ENCODE assay signal across 8 cellular contexts in the genomic region with DNA sequence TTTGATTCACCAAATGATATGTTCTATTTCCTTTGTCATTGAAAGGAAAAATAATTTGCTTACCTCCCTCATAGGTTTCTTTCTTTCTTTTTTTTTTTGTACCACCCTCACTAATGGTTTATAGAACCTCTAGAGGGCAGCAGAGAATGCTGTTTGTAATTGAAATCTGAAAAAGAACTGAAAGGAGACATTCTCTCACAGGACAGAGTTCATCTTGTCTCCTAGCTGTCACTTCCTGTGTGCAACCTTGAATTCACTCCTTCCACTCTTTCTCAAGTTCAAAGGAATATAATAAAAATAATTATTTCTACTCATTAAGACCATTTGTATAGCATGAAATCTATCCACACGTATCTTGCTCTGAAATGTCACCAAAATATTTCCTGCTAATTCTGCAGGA. TPM values are rescaled to one million over a fixed set of nuclear protein-coding genes. Genes with fewer than 3 reads are reported as not detected.
DNase-seq lines count a peak whose midpoint lies in the region; ATAC-seq and TF ChIP-seq lines count a peak whose summit lies in the region.

No MANE protein-coding gene starts in this region.

- H3K4me1 ChIP-seq in psoas muscle: no peaks in the 10 kb centered on the region

- peaks cover 6% of the 10 kb centered on the region for H3K36me3 Mint-ChIP-seq in Calu3 (ENCODE audit: insufficient read depth, unreplicated experiment)

- intact Hi-C loops in Calu3 (cut with micrococcal nuclease; ENCODE audit: unreplicated experiment): loop anchor here (1.0 kb wide), 1 partner anchor 143 kb away; a partner anchor contains a TSS
- intact Hi-C loops in psoas muscle (cut with DNase I): loop anchor here (5.0 to 10.0 kb wide), 2 partner anchors 135 to 142 kb away; a partner anchor contains a TSS

- H3K27ac ChIP-seq in VCaP (no peak overlapping the region), psoas muscle (no peak overlapping the region)

- DNase-seq in Calu3 (peak; percentile 7), NCI-H2029 treated with DMSO at 0.1 percent for 48 hours (lab: John Stamatoyannopoulos, UW) (peak; percentile 42), globus pallidus (ENCODE audit: low spot score) (peak; percentile 58), psoas muscle (no peak), activated gamma-delta T cell treated with Interleukin-2 at 50 U/mL for 16 hours (no peak)

- TF ChIP-seq CTCF in Calu3 (IDR thresholded peaks at IDR 0.05; ENCODE audit: unreplicated experiment) (peak; percentile 25), VCaP (conservative IDR thresholded peaks at IDR 0.05) (peak; percentile 82), psoas muscle (IDR thresholded peaks at IDR 0.05) (peak; percentile 66)

- no TSS peak for BruUV-seq in Calu3 (replicated peaks; lab: Mats Ljungman, UMichigan)

- H3K4me3 Mint-ChIP-seq in Calu3 (ENCODE audit: low read depth, unreplicated experiment): no peak overlapping the region

- 66 to 79% (median 77%) methylated on average over 1 of the region's 1 CpG for WGBS in psoas muscle, 3 donors

- H3K27me3 ChIP-seq in psoas muscle (ENCODE audit: insufficient read depth in 3 of 3, low read length in 2 of 3): no peaks in the 10 kb centered on the region

- no peaks in the 10 kb centered on the region for H3K27me3 Mint-ChIP-seq in Calu3 (ENCODE audit: unreplicated experiment)

- no peak overlapping the region for H3K4me3 ChIP-seq in psoas muscle

- no peaks in the 10 kb centered on the region for H3K36me3 ChIP-seq in psoas muscle (ENCODE audit: insufficient read depth in 1 of 2, low read depth in 1 of 2)

- H3K4me1 Mint-ChIP-seq in Calu3 (ENCODE audit: low read depth, unreplicated experiment): no peaks in the 10 kb centered on the region

- CTCF ChIA-PET in Calu3 (lab: Charles Lee): interaction anchor here (0.7 to 1.9 kb wide), 2 partner anchors 9 to 143 kb away, joined by 3 to 20 read pairs; a partner anchor contains a TSS

- H3K9me3 Mint-ChIP-seq in Calu3 (ENCODE audit: low read depth, unreplicated experiment): no peaks in the 10 kb centered on the region

- no peak overlapping the region for H3K27ac Mint-ChIP-seq in Calu3 (ENCODE audit: unreplicated experiment)

- H3K9me3 ChIP-seq in psoas muscle: no peaks in the 10 kb centered on the region

- ATAC-seq in GM19025 (IDR thresholded peaks at IDR 0.05; ENCODE audit: low read depth, unreplicated experiment) (peak; percentile 88), HG03064 (IDR thresholded peaks at IDR 0.05; ENCODE audit: low read depth, unreplicated experiment) (peak; percentile 98), psoas muscle (peak in 3 of 4 donors; percentile 42 to 67 (median 56))

RNA-seq across cellular contexts. Expression of a gene that starts 51.0 kb away (rescaled TPM):
- 19.3 TPM in 2 replicates for total RNA-seq in Calu3 (2022)
- 1 to 10 TPM; 3.6 to 7.7 (median 4.4) TPM for total RNA-seq in psoas muscle
- 1 to 10 TPM; 2.7 to 3.8 (median 3.6) TPM for polyA plus RNA-seq in psoas muscle

RNA-seq across cellular contexts. Expression of a gene that starts 56.2 kb away (rescaled TPM):
- total RNA-seq in Calu3 (2022) (not detected in 2 replicates), psoas muscle (not detected)
- not detected for polyA plus RNA-seq in psoas muscle

Comparison
In these comparisons a context has a peak if more than half of its experiments do, and no peak if none do; other contexts are left out.
1. DNase-seq: peak in Calu3 (single experiment), NCI-H2029 treated with DMSO at 0.1 percent for 48 hours (single experiment) and globus pallidus (single experiment); none in psoas muscle (0 of 2) and activated gamma-delta T cell treated with Interleukin-2 at 50 U/mL for 16 hours (single experiment).
2. CTCF ChIP-seq: peak in every context shown above with its lines; median percentile 82 in VCaP; 66 in psoas muscle; 25 in Calu3.
3. Peak in every context shown above with its lines, with median percentiles within 50 percentile points of each other: ATAC-seq.